In the genomic region with DNA sequence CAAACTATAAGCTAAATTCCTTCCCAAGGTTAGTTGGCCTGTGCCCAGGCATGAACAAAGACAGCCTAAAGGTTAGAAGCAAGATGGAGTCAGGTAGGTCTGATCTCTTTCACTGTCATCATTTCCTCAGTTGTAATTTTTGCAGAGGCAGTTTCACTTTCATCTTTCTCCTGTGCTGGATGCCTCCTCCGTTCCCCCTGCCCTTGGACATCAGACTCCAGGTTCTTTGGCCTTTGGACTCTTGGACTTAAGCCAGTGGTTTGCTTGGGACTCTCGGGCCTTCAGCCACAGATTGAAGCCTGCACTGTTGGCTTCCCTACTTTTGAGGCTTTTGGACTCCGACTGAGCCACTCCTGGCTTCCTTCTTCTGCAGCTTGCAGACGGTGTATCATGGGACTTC, we compare ENCODE assay signal across 14 cellular contexts. TPM values are rescaled to one million over a fixed set of nuclear protein-coding genes. Genes with fewer than 3 reads are reported as not detected.
"Had no signal": no experiment of that assay in that cellular context is flagged by ENCODE, and none has a peak within 500 bp of the region (broad histone marks: within the 10 kb centered on the region; RNA-seq: fewer than 3 reads in every experiment).

No MANE protein-coding gene starts in this region.

RNA-seq across cellular contexts. Expression of gene CRYAA, which starts 52.9 kb away (rescaled TPM):
- total RNA-seq: stomach, subcutaneous adipose tissue, suprapubic skin, temporal lobe, thoracic aorta, thyroid gland, tibial nerve, transverse colon, upper lobe of left lung, upper lobe of right lung, ureter, urinary bladder, uterus, vagina had no signal
